Comparison of ENCODE assay signal across 22 cellular contexts in the genomic region with DNA sequence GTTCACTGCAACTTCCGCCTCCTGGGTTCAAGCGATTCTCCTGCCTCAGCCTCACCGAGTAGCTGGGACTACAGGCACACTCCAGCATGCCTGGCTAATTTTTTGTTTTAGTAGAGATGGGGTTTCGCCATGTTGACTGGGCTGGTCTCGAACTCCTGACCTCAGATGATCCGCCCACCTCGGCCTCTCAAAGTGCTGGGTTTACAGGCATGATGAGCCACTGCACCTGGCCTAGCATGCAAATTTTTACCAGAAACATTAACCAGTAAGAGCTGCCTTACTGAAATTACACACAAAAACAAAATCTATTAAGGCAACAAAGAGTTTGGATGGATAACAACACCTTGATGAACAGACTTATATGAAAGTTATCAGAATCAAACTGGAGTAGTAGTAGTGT.
"Had no signal": no experiment of that assay in that cellular context is flagged by ENCODE, and none has a peak within 500 bp of the region (broad histone marks: within the 10 kb centered on the region; RNA-seq: fewer than 3 reads in every experiment).

No MANE protein-coding gene starts in this region.

- FAIRE-seq: colon had no signal

- H3K9me3 ChIP-seq: body of pancreas, gastrocnemius medialis, neutrophil, right lobe of liver had no signal

- H3K36me3 Mint-ChIP-seq: activated naive CD4-positive, alpha-beta T cell treated with anti-CD3 and anti-CD28 coated beads, Interleukin-2, amount 50 U/mL, for 24 hours had no signal

- H3K27me3 Mint-ChIP-seq: activated CD4-positive, alpha-beta memory T cell treated with anti-CD3 and anti-CD28 coated beads, Interleukin-2, amount 10 ng/mL, durations not matched to agents 7 days and 5 days; activated naive CD4-positive, alpha-beta T cell treated with anti-CD3 and anti-CD28 coated beads, Interleukin-2, amount 50 U/mL, for 24 hours; activated naive CD8-positive, alpha-beta T cell treated with anti-CD3 and anti-CD28 coated beads, Interleukin-2, amount 50 U/mL, for 24 hours; stimulated activated naive CD8-positive, alpha-beta T cell treated with anti-CD3 and anti-CD28 coated beads, Interleukin-15, Interleukin-2, amounts not matched to agents 100 ng/mL and 50 ng/mL, for 24 hours; T-helper 17 cell had no signal

- H3K27me3 ChIP-seq: body of pancreas, gastrocnemius medialis, hepatocyte, neutrophil, right lobe of liver had no signal

- H3K36me3 ChIP-seq: gastrocnemius medialis, neutrophil, right lobe of liver had no signal

- H3K4me2 ChIP-seq: hepatocyte had no signal

- DNase-seq: activated CD4-positive, alpha-beta memory T cell treated with anti-CD3 and anti-CD28 coated beads, Interleukin-2, amount 10 ng/mL, durations not matched to agents 7 days and 5 days; activated CD8-positive, alpha-beta memory T cell treated with anti-CD3 and anti-CD28 coated beads, Interleukin-2, amount 50 U/mL, for 48 hours; activated naive CD8-positive, alpha-beta T cell treated with anti-CD3 and anti-CD28 coated beads, Interleukin-2, amount 50 U/mL, for 24 hours; activated T-cell treated with anti-CD3 and anti-CD28 coated beads, Interleukin-2, amount 50 U/mL, for 48 hours; amygdala; body of pancreas; dermis blood vessel endothelial cell; effector CD8-positive, alpha-beta T cell; gastrocnemius medialis; islet precursor cell; left ventricle myocardium superior; right lobe of liver; stimulated activated CD4-positive, alpha-beta T cell treated with anti-CD3 and anti-CD28 coated beads, Interleukin-2, amount 100 ng/mL, for 48 hours; T-helper 17 cell; T1000 had no signal

- ATAC-seq: activated naive CD8-positive, alpha-beta T cell treated with anti-CD3 and anti-CD28 coated beads, Interleukin-2, amount 50 U/mL, for 24 hours; body of pancreas; gastrocnemius medialis; left ventricle myocardium superior; right lobe of liver; T-helper 17 cell had no signal

- H2AFZ ChIP-seq: hepatocyte had no signal

- H3K27ac Mint-ChIP-seq: activated CD4-positive, alpha-beta memory T cell treated with anti-CD3 and anti-CD28 coated beads, Interleukin-2, amount 10 ng/mL, durations not matched to agents 7 days and 5 days; activated naive CD4-positive, alpha-beta T cell treated with anti-CD3 and anti-CD28 coated beads, Interleukin-2, amount 50 U/mL, for 24 hours; activated naive CD8-positive, alpha-beta T cell treated with anti-CD3 and anti-CD28 coated beads, Interleukin-2, amount 50 U/mL, for 24 hours; stimulated activated naive CD8-positive, alpha-beta T cell treated with anti-CD3 and anti-CD28 coated beads, Interleukin-15, Interleukin-2, amounts not matched to agents 100 ng/mL and 50 ng/mL, for 24 hours had no signal

- H3K27ac ChIP-seq: body of pancreas, gastrocnemius medialis, hepatocyte, neutrophil, right lobe of liver had no signal

- H3K4me3 Mint-ChIP-seq: activated CD4-positive, alpha-beta memory T cell treated with anti-CD3 and anti-CD28 coated beads, Interleukin-2, amount 10 ng/mL, durations not matched to agents 7 days and 5 days; activated naive CD4-positive, alpha-beta T cell treated with anti-CD3 and anti-CD28 coated beads, Interleukin-2, amount 50 U/mL, for 24 hours; activated naive CD8-positive, alpha-beta T cell treated with anti-CD3 and anti-CD28 coated beads, Interleukin-2, amount 50 U/mL, for 24 hours; nephron; stimulated activated naive CD8-positive, alpha-beta T cell treated with anti-CD3 and anti-CD28 coated beads, Interleukin-15, Interleukin-2, amounts not matched to agents 100 ng/mL and 50 ng/mL, for 24 hours; T-helper 17 cell had no signal

- H3K9me3 Mint-ChIP-seq: activated CD4-positive, alpha-beta memory T cell treated with anti-CD3 and anti-CD28 coated beads, Interleukin-2, amount 10 ng/mL, durations not matched to agents 7 days and 5 days; activated naive CD4-positive, alpha-beta T cell treated with anti-CD3 and anti-CD28 coated beads, Interleukin-2, amount 50 U/mL, for 24 hours; activated naive CD8-positive, alpha-beta T cell treated with anti-CD3 and anti-CD28 coated beads, Interleukin-2, amount 50 U/mL, for 24 hours; activated T-helper 2 cell treated with anti-CD3 and anti-CD28 coated beads, Interferon-gamma antibody, Interleukin-2, Interleukin-4, amounts not matched to agents 10 μg/mL and 5 μg/mL and 100 μg/mL, durations not matched to agents 14 hours and 24 hours and 36 hours; nephron; stimulated activated naive CD8-positive, alpha-beta T cell treated with anti-CD3 and anti-CD28 coated beads, Interleukin-15, Interleukin-2, amounts not matched to agents 100 ng/mL and 50 ng/mL, for 24 hours had no signal

- H3K4me3 ChIP-seq: body of pancreas, gastrocnemius medialis, hepatocyte, right lobe of liver had no signal
